Comparison of ENCODE assay signal across 1 cellular context in the genomic region with DNA sequence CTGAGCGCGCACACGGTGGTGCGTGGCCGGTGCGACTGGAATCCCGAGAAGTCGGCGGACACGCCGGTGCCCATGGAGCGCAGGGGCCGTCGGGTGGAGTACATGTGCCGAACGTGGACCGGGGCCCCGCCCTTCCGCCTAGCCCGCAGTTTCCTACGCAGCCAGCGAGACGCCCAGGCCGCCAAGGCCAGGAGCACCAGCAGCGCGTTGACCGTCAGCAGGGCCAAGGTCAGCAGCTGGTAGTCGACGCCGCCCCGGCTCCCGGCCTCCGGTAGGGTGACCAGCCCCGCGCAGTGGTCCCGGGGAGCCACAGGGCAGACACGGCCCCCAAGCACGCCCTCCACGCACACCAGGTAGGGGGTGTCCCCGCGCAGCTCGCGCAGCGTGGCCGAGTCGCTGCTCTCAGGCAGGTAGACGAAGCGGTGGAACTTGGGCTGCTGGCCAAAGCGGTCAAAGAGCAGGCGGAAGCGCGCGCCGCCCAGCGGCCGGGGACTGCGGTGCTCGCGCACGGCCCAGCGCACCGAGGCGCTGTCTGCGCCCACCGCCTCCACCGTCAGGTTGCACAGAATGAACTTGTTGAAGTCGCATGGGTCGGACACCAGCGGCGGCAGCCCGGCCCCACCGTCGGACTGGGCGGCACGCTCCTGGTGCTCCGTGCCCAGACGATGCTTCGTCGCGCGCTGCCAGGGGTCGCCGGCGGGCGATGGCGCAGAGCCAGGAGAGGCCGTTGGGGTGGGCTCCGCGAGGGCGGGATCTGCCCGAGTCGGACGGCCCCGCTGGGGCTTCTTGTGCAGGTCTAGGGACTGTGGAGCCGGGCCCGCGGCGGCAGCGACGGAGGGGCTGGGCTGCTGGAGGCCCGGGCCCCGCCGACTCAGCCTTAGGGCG.
TF ChIP-seq lines count a peak whose summit lies in the region.

No MANE protein-coding gene starts in this region.

TF ChIP-seq in HEK293, 187 proteins besides CTCF, POLR2A, EP300 and RAD21 (continued from another document and continues in another):
- TF ChIP-seq, protein P1, sequence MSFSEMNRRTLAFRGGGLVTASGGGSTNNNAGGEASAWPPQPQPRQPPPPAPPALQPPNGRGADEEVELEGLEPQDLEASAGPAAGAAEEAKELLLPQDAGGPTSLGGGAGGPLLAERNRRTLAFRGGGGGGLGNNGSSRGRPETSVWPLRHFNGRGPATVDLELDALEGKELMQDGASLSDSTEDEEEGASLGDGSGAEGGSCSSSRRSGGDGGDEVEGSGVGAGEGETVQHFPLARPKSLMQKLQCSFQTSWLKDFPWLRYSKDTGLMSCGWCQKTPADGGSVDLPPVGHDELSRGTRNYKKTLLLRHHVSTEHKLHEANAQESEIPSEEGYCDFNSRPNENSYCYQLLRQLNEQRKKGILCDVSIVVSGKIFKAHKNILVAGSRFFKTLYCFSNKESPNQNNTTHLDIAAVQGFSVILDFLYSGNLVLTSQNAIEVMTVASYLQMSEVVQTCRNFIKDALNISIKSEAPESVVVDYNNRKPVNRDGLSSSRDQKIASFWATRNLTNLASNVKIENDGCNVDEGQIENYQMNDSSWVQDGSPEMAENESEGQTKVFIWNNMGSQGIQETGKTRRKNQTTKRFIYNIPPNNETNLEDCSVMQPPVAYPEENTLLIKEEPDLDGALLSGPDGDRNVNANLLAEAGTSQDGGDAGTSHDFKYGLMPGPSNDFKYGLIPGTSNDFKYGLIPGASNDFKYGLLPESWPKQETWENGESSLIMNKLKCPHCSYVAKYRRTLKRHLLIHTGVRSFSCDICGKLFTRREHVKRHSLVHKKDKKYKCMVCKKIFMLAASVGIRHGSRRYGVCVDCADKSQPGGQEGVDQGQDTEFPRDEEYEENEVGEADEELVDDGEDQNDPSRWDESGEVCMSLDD (tag by site-specific recombination; IDR thresholded peaks at IDR 0.05), result no peak
- TF ChIP-seq ZBTB20 (tag by site-specific recombination; IDR thresholded peaks at IDR 0.05) (no peak), ZNF433 (tag by site-specific recombination; IDR thresholded peaks at IDR 0.05; ENCODE audit: low read depth) (no peak), ZNF324 (tag by site-specific recombination; IDR thresholded peaks at IDR 0.05) (0 out of 2 replicates have a peak, but pooled peaks have one; percentile 23), ZNF548 (tag by site-specific recombination; IDR thresholded peaks at IDR 0.05) (no peak), ZNF792 (tag by site-specific recombination; IDR thresholded peaks at IDR 0.05) (no peak), ZNF23 (tag by site-specific recombination; IDR thresholded peaks at IDR 0.05; ENCODE audit: borderline replicate concordance) (no peak), ZNF391 (tag by site-specific recombination; IDR thresholded peaks at IDR 0.05; ENCODE audit: borderline replicate concordance, low read depth) (no peak), ZNF621 (tag by site-specific recombination; IDR thresholded peaks at IDR 0.05) (no peak), ZBTB21 (tag by site-specific recombination; IDR thresholded peaks at IDR 0.05) (no peak), KLF9 (tag by site-specific recombination; IDR thresholded peaks at IDR 0.05; ENCODE audit: low read depth) (no peak), ZNF664 (tag by site-specific recombination; IDR thresholded peaks at IDR 0.05) (no peak), ZNF776 (tag by site-specific recombination; IDR thresholded peaks at IDR 0.05; ENCODE audit: borderline replicate concordance) (no peak), ZNF423 (tag by site-specific recombination; IDR thresholded peaks at IDR 0.05) (no peak), SALL2 (tag by site-specific recombination; IDR thresholded peaks at IDR 0.05; ENCODE audit: borderline replicate concordance) (no peak), HOXC10 (CRISPR knock-in tag; IDR thresholded peaks at IDR 0.05) (no peak), SCRT1 (tag by site-specific recombination; IDR thresholded peaks at IDR 0.05; ENCODE audit: borderline replicate concordance) (0 out of 2 replicates have a peak, but pooled peaks have one; percentile 44), ZNF571 (tag by site-specific recombination; IDR thresholded peaks at IDR 0.05) (no peak), GLI2 (tag by site-specific recombination; IDR thresholded peaks at IDR 0.05; ENCODE audit: borderline replicate concordance, low read depth) (no peak), ZNF221 (tag by site-specific recombination; IDR thresholded peaks at IDR 0.05; ENCODE audit: borderline replicate concordance) (no peak), ZFHX2 (tag by site-specific recombination; conservative IDR thresholded peaks at IDR 0.05) (no peak), ZNF768 (tag by site-specific recombination; IDR thresholded peaks at IDR 0.05) (no peak), ZNF510 (tag by site-specific recombination; IDR thresholded peaks at IDR 0.05; ENCODE audit: insufficient replicate concordance) (no peak), GLIS1 (tag by site-specific recombination; IDR thresholded peaks at IDR 0.05) (no peak), ZNF555 (tag by site-specific recombination; conservative IDR thresholded peaks at IDR 0.05) (no peak), ZNF843 (tag by site-specific recombination; IDR thresholded peaks at IDR 0.05) (0 out of 2 replicates have a peak, but pooled peaks have one; percentile 26), ZNF37A (tag by site-specific recombination; IDR thresholded peaks at IDR 0.05) (no peak), ZNF473 (tag by site-specific recombination; IDR thresholded peaks at IDR 0.05) (no peak), BCL11A (tag by site-specific recombination; IDR thresholded peaks at IDR 0.05; ENCODE audit: low read depth) (no peak), ZSCAN16 (tag by site-specific recombination; IDR thresholded peaks at IDR 0.05) (no peak), ZNF311 (tag by site-specific recombination; IDR thresholded peaks at IDR 0.05; ENCODE audit: borderline replicate concordance) (no peak), ZFP41 (tag by site-specific recombination; IDR thresholded peaks at IDR 0.05; ENCODE audit: borderline replicate concordance) (no peak), ZNF404 (tag by site-specific recombination; IDR thresholded peaks at IDR 0.05) (no peak), ZNF747 (tag by site-specific recombination; IDR thresholded peaks at IDR 0.05) (no peak), ZNF146 (tag by site-specific recombination; IDR thresholded peaks at IDR 0.05) (no peak), ZNF184 (tag by site-specific recombination; IDR thresholded peaks at IDR 0.05) (no peak), ZNF501 (tag by site-specific recombination; IDR thresholded peaks at IDR 0.05) (no peak), ZNF549 (tag by site-specific recombination; IDR thresholded peaks at IDR 0.05) (no peak)
- TF ChIP-seq, protein P2, sequence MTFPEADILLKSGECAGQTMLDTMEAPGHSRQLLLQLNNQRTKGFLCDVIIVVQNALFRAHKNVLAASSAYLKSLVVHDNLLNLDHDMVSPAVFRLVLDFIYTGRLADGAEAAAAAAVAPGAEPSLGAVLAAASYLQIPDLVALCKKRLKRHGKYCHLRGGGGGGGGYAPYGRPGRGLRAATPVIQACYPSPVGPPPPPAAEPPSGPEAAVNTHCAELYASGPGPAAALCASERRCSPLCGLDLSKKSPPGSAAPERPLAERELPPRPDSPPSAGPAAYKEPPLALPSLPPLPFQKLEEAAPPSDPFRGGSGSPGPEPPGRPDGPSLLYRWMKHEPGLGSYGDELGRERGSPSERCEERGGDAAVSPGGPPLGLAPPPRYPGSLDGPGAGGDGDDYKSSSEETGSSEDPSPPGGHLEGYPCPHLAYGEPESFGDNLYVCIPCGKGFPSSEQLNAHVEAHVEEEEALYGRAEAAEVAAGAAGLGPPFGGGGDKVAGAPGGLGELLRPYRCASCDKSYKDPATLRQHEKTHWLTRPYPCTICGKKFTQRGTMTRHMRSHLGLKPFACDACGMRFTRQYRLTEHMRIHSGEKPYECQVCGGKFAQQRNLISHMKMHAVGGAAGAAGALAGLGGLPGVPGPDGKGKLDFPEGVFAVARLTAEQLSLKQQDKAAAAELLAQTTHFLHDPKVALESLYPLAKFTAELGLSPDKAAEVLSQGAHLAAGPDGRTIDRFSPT (tag by site-specific recombination; IDR thresholded peaks at IDR 0.05), result no peak
- TF ChIP-seq, protein P3, sequence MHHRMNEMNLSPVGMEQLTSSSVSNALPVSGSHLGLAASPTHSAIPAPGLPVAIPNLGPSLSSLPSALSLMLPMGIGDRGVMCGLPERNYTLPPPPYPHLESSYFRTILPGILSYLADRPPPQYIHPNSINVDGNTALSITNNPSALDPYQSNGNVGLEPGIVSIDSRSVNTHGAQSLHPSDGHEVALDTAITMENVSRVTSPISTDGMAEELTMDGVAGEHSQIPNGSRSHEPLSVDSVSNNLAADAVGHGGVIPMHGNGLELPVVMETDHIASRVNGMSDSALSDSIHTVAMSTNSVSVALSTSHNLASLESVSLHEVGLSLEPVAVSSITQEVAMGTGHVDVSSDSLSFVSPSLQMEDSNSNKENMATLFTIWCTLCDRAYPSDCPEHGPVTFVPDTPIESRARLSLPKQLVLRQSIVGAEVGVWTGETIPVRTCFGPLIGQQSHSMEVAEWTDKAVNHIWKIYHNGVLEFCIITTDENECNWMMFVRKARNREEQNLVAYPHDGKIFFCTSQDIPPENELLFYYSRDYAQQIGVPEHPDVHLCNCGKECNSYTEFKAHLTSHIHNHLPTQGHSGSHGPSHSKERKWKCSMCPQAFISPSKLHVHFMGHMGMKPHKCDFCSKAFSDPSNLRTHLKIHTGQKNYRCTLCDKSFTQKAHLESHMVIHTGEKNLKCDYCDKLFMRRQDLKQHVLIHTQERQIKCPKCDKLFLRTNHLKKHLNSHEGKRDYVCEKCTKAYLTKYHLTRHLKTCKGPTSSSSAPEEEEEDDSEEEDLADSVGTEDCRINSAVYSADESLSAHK (tag by site-specific recombination; IDR thresholded peaks at IDR 0.05), result no peak
- TF ChIP-seq, protein P4, sequence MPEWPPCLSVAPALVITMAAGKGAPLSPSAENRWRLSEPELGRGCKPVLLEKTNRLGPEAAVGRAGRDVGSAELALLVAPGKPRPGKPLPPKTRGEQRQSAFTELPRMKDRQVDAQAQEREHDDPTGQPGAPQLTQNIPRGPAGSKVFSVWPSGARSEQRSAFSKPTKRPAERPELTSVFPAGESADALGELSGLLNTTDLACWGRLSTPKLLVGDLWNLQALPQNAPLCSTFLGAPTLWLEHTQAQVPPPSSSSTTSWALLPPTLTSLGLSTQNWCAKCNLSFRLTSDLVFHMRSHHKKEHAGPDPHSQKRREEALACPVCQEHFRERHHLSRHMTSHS (tag by site-specific recombination; IDR thresholded peaks at IDR 0.05), result no peak
- TF ChIP-seq, protein P5, sequence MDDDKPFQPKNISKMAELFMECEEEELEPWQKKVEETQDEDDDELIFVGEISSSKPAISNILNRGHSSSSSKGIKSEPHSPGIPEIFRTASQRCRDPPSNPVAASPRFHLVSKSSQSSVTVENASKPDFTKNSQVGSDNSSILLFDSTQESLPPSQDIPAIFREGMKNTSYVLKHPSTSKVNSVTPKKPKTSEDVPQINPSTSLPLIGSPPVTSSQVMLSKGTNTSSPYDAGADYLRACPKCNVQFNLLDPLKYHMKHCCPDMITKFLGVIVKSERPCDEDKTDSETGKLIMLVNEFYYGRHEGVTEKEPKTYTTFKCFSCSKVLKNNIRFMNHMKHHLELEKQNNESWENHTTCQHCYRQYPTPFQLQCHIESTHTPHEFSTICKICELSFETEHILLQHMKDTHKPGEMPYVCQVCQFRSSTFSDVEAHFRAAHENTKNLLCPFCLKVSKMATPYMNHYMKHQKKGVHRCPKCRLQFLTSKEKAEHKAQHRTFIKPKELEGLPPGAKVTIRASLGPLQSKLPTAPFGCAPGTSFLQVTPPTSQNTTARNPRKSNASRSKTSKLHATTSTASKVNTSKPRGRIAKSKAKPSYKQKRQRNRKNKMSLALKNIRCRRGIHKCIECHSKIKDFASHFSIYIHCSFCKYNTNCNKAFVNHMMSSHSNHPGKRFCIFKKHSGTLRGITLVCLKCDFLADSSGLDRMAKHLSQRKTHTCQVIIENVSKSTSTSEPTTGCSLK (tag by site-specific recombination; IDR thresholded peaks at IDR 0.05), result no peak
- TF ChIP-seq, protein P6, sequence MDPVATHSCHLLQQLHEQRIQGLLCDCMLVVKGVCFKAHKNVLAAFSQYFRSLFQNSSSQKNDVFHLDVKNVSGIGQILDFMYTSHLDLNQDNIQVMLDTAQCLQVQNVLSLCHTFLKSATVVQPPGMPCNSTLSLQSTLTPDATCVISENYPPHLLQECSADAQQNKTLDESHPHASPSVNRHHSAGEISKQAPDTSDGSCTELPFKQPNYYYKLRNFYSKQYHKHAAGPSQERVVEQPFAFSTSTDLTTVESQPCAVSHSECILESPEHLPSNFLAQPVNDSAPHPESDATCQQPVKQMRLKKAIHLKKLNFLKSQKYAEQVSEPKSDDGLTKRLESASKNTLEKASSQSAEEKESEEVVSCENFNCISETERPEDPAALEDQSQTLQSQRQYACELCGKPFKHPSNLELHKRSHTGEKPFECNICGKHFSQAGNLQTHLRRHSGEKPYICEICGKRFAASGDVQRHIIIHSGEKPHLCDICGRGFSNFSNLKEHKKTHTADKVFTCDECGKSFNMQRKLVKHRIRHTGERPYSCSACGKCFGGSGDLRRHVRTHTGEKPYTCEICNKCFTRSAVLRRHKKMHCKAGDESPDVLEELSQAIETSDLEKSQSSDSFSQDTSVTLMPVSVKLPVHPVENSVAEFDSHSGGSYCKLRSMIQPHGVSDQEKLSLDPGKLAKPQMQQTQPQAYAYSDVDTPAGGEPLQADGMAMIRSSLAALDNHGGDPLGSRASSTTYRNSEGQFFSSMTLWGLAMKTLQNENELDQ (tag by site-specific recombination; IDR thresholded peaks at IDR 0.05; ENCODE audit: low read depth), result no peak
- TF ChIP-seq, protein P7, sequence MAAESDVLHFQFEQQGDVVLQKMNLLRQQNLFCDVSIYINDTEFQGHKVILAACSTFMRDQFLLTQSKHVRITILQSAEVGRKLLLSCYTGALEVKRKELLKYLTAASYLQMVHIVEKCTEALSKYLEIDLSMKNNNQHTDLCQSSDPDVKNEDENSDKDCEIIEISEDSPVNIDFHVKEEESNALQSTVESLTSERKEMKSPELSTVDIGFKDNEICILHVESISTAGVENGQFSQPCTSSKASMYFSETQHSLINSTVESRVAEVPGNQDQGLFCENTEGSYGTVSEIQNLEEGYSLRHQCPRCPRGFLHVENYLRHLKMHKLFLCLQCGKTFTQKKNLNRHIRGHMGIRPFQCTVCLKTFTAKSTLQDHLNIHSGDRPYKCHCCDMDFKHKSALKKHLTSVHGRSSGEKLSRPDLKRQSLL (tag by site-specific recombination; IDR thresholded peaks at IDR 0.05), result no peak
- TF ChIP-seq, protein P8, sequence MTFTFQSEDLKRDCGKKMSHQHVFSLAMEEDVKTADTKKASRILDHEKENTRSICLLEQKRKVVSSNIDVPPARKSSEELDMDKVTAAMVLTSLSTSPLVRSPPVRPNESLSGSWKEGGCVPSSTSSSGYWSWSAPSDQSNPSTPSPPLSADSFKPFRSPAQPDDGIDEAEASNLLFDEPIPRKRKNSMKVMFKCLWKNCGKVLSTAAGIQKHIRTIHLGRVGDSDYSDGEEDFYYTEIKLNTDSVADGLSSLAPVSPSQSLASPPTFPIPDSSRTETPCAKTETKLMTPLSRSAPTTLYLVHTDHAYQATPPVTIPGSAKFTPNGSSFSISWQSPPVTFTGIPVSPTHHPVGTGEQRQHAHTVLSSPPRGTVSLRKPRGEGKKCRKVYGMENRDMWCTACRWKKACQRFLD (tag by site-specific recombination; IDR thresholded peaks at IDR 0.05), result no peak
- TF ChIP-seq, protein P9, sequence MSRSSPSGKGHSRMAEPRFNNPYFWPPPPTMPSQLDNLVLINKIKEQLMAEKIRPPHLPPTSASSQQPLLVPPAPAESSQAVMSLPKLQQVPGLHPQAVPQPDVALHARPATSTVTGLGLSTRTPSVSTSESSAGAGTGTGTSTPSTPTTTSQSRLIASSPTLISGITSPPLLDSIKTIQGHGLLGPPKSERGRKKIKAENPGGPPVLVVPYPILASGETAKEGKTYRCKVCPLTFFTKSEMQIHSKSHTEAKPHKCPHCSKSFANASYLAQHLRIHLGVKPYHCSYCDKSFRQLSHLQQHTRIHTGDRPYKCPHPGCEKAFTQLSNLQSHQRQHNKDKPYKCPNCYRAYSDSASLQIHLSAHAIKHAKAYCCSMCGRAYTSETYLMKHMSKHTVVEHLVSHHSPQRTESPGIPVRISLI (tag by site-specific recombination; IDR thresholded peaks at IDR 0.05), result no peak
